In the genomic region with DNA sequence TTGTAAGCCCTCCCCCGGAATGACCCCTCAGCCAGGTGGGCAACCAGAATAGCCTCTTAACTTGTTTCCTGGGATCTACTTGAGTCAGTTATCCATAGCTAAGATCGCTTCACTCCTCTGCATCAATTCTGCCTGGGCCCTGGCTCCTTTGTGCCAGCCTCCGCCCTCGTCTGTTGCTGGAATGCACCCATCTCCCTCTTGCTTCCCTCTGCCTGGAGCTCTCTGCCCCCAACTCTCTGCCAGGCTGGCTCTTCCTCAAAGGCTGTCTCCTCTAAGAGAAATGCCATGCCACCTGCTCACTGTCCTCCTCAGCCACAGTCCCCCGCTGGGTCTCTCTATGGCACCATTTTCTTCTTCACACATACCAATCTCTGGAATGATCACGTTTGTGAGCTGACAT, we compare ENCODE assay signal across 20 cellular contexts.
"Had no signal": no experiment of that assay in that cellular context is flagged by ENCODE, and none has a peak within 500 bp of the region (broad histone marks: within the 10 kb centered on the region; RNA-seq: fewer than 3 reads in every experiment).

No MANE protein-coding gene starts in this region.

- ATAC-seq: esophagus mucosa; gastrocnemius medialis; left colon; natural killer cell treated with Interleukin-12 subunit alpha and Interleukin-12 subunit beta and Interleukin-15 and Interleukin-18, amount 100 ng/mL, for 72 hours; upper lobe of right lung had no signal

- H3K36me3 Mint-ChIP-seq: immature natural killer cell; natural killer cell treated with Interleukin-12 subunit alpha and Interleukin-12 subunit beta and Interleukin-15 and Interleukin-18, amount 100 ng/mL, for 72 hours; neural progenitor cell had no signal

- H3K9me3 Mint-ChIP-seq: immature natural killer cell; natural killer cell treated with Interleukin-12 subunit alpha and Interleukin-12 subunit beta and Interleukin-15 and Interleukin-18, amount 100 ng/mL, for 72 hours; neural progenitor cell had no signal

- H3K9ac ChIP-seq: neural progenitor cell, parathyroid adenoma had no signal

- H3K36me3 ChIP-seq: colonic mucosa, neural progenitor cell, tibial artery, upper lobe of right lung, vagina had no signal

- H3K9me3 ChIP-seq: colonic mucosa, gastrocnemius medialis, tibial artery, upper lobe of right lung, vagina had no signal

- H3K4me1 ChIP-seq: colonic mucosa, gastrocnemius medialis, neural progenitor cell, parathyroid adenoma, upper lobe of right lung had no signal

- H3K4me2 ChIP-seq: neural progenitor cell, smooth muscle cell had no signal

- H3K27me3 ChIP-seq: colonic mucosa, dorsolateral prefrontal cortex, gastrocnemius medialis, neural progenitor cell, tibial artery, upper lobe of right lung, vagina had no signal

- H3K27ac ChIP-seq: colonic mucosa, dorsolateral prefrontal cortex, gastrocnemius medialis, neural progenitor cell, parathyroid adenoma, upper lobe of right lung, vagina had no signal

- FAIRE-seq: endometrium, keratinocyte had no signal

- H3K4me1 Mint-ChIP-seq: immature natural killer cell, neural progenitor cell had no signal

- H3K4me3 ChIP-seq: colonic mucosa, dorsolateral prefrontal cortex, gastrocnemius medialis, neural progenitor cell, smooth muscle cell, tibial artery, upper lobe of right lung, vagina had no signal

- H2AFZ ChIP-seq: neural progenitor cell, parathyroid adenoma had no signal

- H3K27ac Mint-ChIP-seq: immature natural killer cell; natural killer cell treated with Interleukin-12 subunit alpha and Interleukin-12 subunit beta and Interleukin-15 and Interleukin-18, amount 100 ng/mL, for 72 hours; neural progenitor cell had no signal

- H3K4me3 Mint-ChIP-seq: immature natural killer cell; natural killer cell treated with Interleukin-12 subunit alpha and Interleukin-12 subunit beta and Interleukin-15 and Interleukin-18, amount 100 ng/mL, for 72 hours; neural progenitor cell had no signal

- DNase-seq: caudate nucleus; colonic mucosa; dorsolateral prefrontal cortex; effector CD8-positive, alpha-beta T cell; gastrocnemius medialis; immature natural killer cell; left colon; occipital lobe; stimulated activated CD4-positive, alpha-beta T cell treated with anti-CD3 and anti-CD28 coated beads, Interleukin-2, amount 100 ng/mL, for 48 hours; stimulated activated naive CD4-positive, alpha-beta T cell treated with Interleukin-2 at 50 U/mL for 16 hours; upper lobe of right lung had no signal
